8 cellular contexts compared by ENCODE assay signal in genomic region chr9:21381752-21382339, GRCh38. TPM values are rescaled to one million over a fixed set of nuclear protein-coding genes. Genes with fewer than 3 reads are reported as not detected.
DNase-seq lines count a peak whose midpoint lies in the region; ATAC-seq and TF ChIP-seq lines count a peak whose summit lies in the region.

No MANE protein-coding gene starts in this region.

- H3K27ac Mint-ChIP-seq in activated naive CD8-positive, alpha-beta T cell treated with anti-CD3 and anti-CD28 coated beads for 36 hours = no peak overlapping the region
- H3K27ac Mint-ChIP-seq in Calu3 (ENCODE audit: unreplicated experiment) = no peak overlapping the region

- H3K27me3 Mint-ChIP-seq in activated naive CD8-positive, alpha-beta T cell treated with anti-CD3 and anti-CD28 coated beads for 36 hours = peaks cover 44% of the 10 kb centered on the region
- H3K27me3 Mint-ChIP-seq in Calu3 (ENCODE audit: unreplicated experiment) = no peaks in the 10 kb centered on the region

- DNase-seq in GM12864 (ENCODE audit: low read depth) (peak; percentile 74), NCI-H1092 treated with DMSO at 0.1 percent for 48 hours (lab: John Stamatoyannopoulos, UW) (no peak), GM03348 (ENCODE audit: low spot score) (no peak), Calu3 (no peak), SW 1271 (lab: John Stamatoyannopoulos, UW) (no peak)
- DNase-seq in activated naive CD8-positive, alpha-beta T cell treated with anti-CD3 and anti-CD28 coated beads for 36 hours = peak; percentile 14

- ATAC-seq in GM21381 (IDR thresholded peaks at IDR 0.05; ENCODE audit: unreplicated experiment) (peak; percentile 98), HG03520 (IDR thresholded peaks at IDR 0.05; ENCODE audit: unreplicated experiment) (peak; percentile 98)

- CTCF ChIA-PET in Calu3 (lab: Charles Lee) = no interaction called here

- no TSS peak for BruUV-seq in Calu3 (replicated peaks; lab: Mats Ljungman, UMichigan)

- H3K36me3 Mint-ChIP-seq in activated naive CD8-positive, alpha-beta T cell treated with anti-CD3 and anti-CD28 coated beads for 36 hours = no peaks in the 10 kb centered on the region
- no peaks in the 10 kb centered on the region for H3K36me3 Mint-ChIP-seq in Calu3 (ENCODE audit: insufficient read depth, unreplicated experiment)

- peaks cover 27% of the 10 kb centered on the region for H3K4me1 Mint-ChIP-seq in activated naive CD8-positive, alpha-beta T cell treated with anti-CD3 and anti-CD28 coated beads for 36 hours
- H3K4me1 Mint-ChIP-seq in Calu3 (ENCODE audit: low read depth, unreplicated experiment) = peaks cover 8% of the 10 kb centered on the region

- peak overlapping the region; percentile 30 for H3K4me3 Mint-ChIP-seq in activated naive CD8-positive, alpha-beta T cell treated with anti-CD3 and anti-CD28 coated beads for 36 hours
- H3K4me3 Mint-ChIP-seq in Calu3 (ENCODE audit: low read depth, unreplicated experiment) = no peak overlapping the region

- H3K9me3 Mint-ChIP-seq in activated naive CD8-positive, alpha-beta T cell treated with anti-CD3 and anti-CD28 coated beads for 36 hours = no peaks in the 10 kb centered on the region
- no peaks in the 10 kb centered on the region for H3K9me3 Mint-ChIP-seq in Calu3 (ENCODE audit: low read depth, unreplicated experiment)

- intact Hi-C loops in Calu3 (cut with micrococcal nuclease; ENCODE audit: unreplicated experiment) = no loop called here

- peak overlapping the region; percentile 34 for H3K4me3 ChIP-seq in GM12864 (ENCODE audit: low read depth, low read length)

- no peak for TF ChIP-seq CTCF in GM12864 (IDR thresholded peaks at IDR 0.05; ENCODE audit: low read depth, low read length, missing control alignments)
- TF ChIP-seq CTCF in Calu3 (IDR thresholded peaks at IDR 0.05; ENCODE audit: unreplicated experiment) = no peak

RNA-seq across cellular contexts. Expression of gene IFNA2, which starts 3.4 kb away (rescaled TPM):
- not detected for total RNA-seq in activated naive CD8-positive, alpha-beta T cell treated with anti-CD3 and anti-CD28 coated beads for 36 hours
- not detected in 2 replicates for total RNA-seq in Calu3 (2022)

RNA-seq across cellular contexts. Expression of gene IFNA13, which starts 14.0 kb away (rescaled TPM):
- not detected for total RNA-seq in activated naive CD8-positive, alpha-beta T cell treated with anti-CD3 and anti-CD28 coated beads for 36 hours
- total RNA-seq in Calu3 (2022) = not detected in 2 replicates

RNA-seq across cellular contexts. Expression of gene IFNA8, which starts 27.1 kb away (rescaled TPM):
- not detected for total RNA-seq in activated naive CD8-positive, alpha-beta T cell treated with anti-CD3 and anti-CD28 coated beads for 36 hours
- not detected in 2 replicates for total RNA-seq in Calu3 (2022)

RNA-seq across cellular contexts. Expression of gene IFNA6, which starts 31.2 kb away (rescaled TPM):
- not detected for total RNA-seq in activated naive CD8-positive, alpha-beta T cell treated with anti-CD3 and anti-CD28 coated beads for 36 hours
- total RNA-seq in Calu3 (2022) = not detected in 2 replicates

RNA-seq across cellular contexts. Expression of gene KLHL9, which starts 46.6 kb away (rescaled TPM):
- 10 to 100 TPM; 13.6 to 14.2 TPM for total RNA-seq in activated naive CD8-positive, alpha-beta T cell treated with anti-CD3 and anti-CD28 coated beads for 36 hours
- 15.8 and 16.8 TPM in 2 replicates for total RNA-seq in Calu3 (2022)

Comparison
In these comparisons a context has a peak if more than half of its experiments do, and no peak if none do; other contexts are left out.
1. DNase-seq: peak in GM12864 (single experiment) and activated naive CD8-positive, alpha-beta T cell treated with anti-CD3 and anti-CD28 coated beads for 36 hours (single experiment); none in NCI-H1092 treated with DMSO at 0.1 percent for 48 hours (single experiment), GM03348 (single experiment), Calu3 (single experiment) and SW 1271 (0 of 2).